Comparison of ENCODE assay signal across 31 cellular contexts in genomic region chr5:174058433-174059122, GRCh38. TPM values are rescaled to one million over a fixed set of nuclear protein-coding genes. Genes with fewer than 3 reads are reported as not detected.
"Had no signal": no experiment of that assay in that cellular context is flagged by ENCODE, and none has a peak within 500 bp of the region (broad histone marks: within the 10 kb centered on the region; RNA-seq: fewer than 3 reads in every experiment).

No MANE protein-coding gene starts in this region.

- DNase-seq: activated B cell treated with CpG ODN at 0.5 μM for 24 hours; activated CD4-positive, alpha-beta memory T cell treated with anti-CD3 and anti-CD28 coated beads, Interleukin-2, amount 10 ng/mL, durations not matched to agents 7 days and 5 days; activated CD4-positive, alpha-beta T cell treated with anti-CD3 and anti-CD28 coated beads for 1 hour; activated CD4-positive, alpha-beta T cell treated with anti-CD3 and anti-CD28 coated beads for 36 hours; activated CD4-positive, alpha-beta T cell treated with anti-CD3 and anti-CD28 coated beads for 48 hours; activated CD4-positive, alpha-beta T cell treated with anti-CD3 and anti-CD28 coated beads, Interleukin-2, amount 10 ng/mL, durations not matched to agents 7 days and 5 days; activated CD4-positive, alpha-beta T cell treated with anti-CD3 and anti-CD28 coated beads, Interleukin-2, amount 50 U/mL, for 48 hours; activated CD8-positive, alpha-beta memory T cell treated with anti-CD3 and anti-CD28 coated beads for 24 hours; activated CD8-positive, alpha-beta memory T cell treated with anti-CD3 and anti-CD28 coated beads, Interleukin-2, amount 10 ng/mL, durations not matched to agents 7 days and 5 days; activated CD8-positive, alpha-beta memory T cell treated with anti-CD3 and anti-CD28 coated beads, Interleukin-2, amount 50 U/mL, for 48 hours; activated CD8-positive, alpha-beta T cell treated with anti-CD3 and anti-CD28 coated beads, Interleukin-2, amount 10 ng/mL, durations not matched to agents 7 days and 5 days; activated effector memory CD4-positive, alpha-beta T cell treated with Interleukin-2 at 50 U/mL for 16 hours; activated gamma-delta T cell; activated naive CD4-positive, alpha-beta T cell treated with anti-CD3 and anti-CD28 coated beads, Interleukin-2, amount 10 ng/mL, durations not matched to agents 7 days and 5 days; activated naive CD4-positive, alpha-beta T cell treated with Interleukin-2 at 50 U/mL for 16 hours; activated naive CD8-positive, alpha-beta T cell treated with anti-CD3 and anti-CD28 coated beads, Interleukin-2, amount 10 ng/mL, durations not matched to agents 7 days and 5 days; activated naive CD8-positive, alpha-beta T cell treated with anti-CD3 and anti-CD28 coated beads, Interleukin-2, amount 50 U/mL, for 24 hours; activated T-cell treated with anti-CD3 and anti-CD28 coated beads, Interleukin-2, amount 50 U/mL, for 24 hours; activated T-cell treated with anti-CD3 and anti-CD28 coated beads, Interleukin-2, amount 50 U/mL, for 48 hours; amygdala; anterior cingulate cortex; caudate nucleus; cerebellar nuclear complex; T-helper 2 cell; T-helper 9 cell had no signal

- ATAC-seq: activated CD4-positive, alpha-beta T cell treated with anti-CD3 and anti-CD28 coated beads for 36 hours; activated CD8-positive, alpha-beta memory T cell treated with anti-CD3 and anti-CD28 coated beads, Interleukin-2, amount 10 ng/mL, durations not matched to agents 7 days and 5 days; activated CD8-positive, alpha-beta T cell treated with anti-CD3 and anti-CD28 coated beads, Interleukin-2, amount 10 ng/mL, durations not matched to agents 7 days and 5 days; activated naive CD8-positive, alpha-beta T cell treated with anti-CD3 and anti-CD28 coated beads, Interleukin-2, amount 50 U/mL, for 24 hours had no signal

- H3K4me1 ChIP-seq: ascending aorta had no signal

- H3K4me3 ChIP-seq: ascending aorta, cardiac muscle cell had no signal

- H3K9me3 ChIP-seq: ascending aorta had no signal

- H3K27ac ChIP-seq: ascending aorta, cardiac muscle cell, VCaP had no signal

- H3K36me3 ChIP-seq: ascending aorta, cardiac muscle cell had no signal

- H3K27me3 ChIP-seq: ascending aorta, cardiac muscle cell had no signal

RNA-seq across cellular contexts. Expression of gene NSG2, which starts 13.1 kb away (rescaled TPM):
- total RNA-seq: activated B cell treated with CpG ODN at 0.5 μM for 24 hours; activated CD4-positive, alpha-beta memory T cell treated with anti-CD3 and anti-CD28 coated beads, Interleukin-2, amount 10 ng/mL, durations not matched to agents 7 days and 5 days; activated CD4-positive, alpha-beta T cell treated with anti-CD3 and anti-CD28 coated beads for 36 hours; activated CD4-positive, alpha-beta T cell treated with anti-CD3 and anti-CD28 coated beads, Interleukin-2, amount 10 ng/mL, durations not matched to agents 7 days and 5 days; activated CD8-positive, alpha-beta memory T cell treated with anti-CD3 and anti-CD28 coated beads, Interleukin-2, amount 10 ng/mL, durations not matched to agents 7 days and 5 days; activated CD8-positive, alpha-beta T cell treated with anti-CD3 and anti-CD28 coated beads, Interleukin-2, amount 10 ng/mL, durations not matched to agents 7 days and 5 days; activated naive CD8-positive, alpha-beta T cell treated with anti-CD3 and anti-CD28 coated beads, Interleukin-2, amount 10 ng/mL, durations not matched to agents 7 days and 5 days; activated T-helper 2 cell treated with anti-CD3 and anti-CD28 coated beads, Interferon-gamma antibody, Interleukin-2, Interleukin-4, amounts not matched to agents 10 μg/mL and 5 μg/mL and 100 μg/mL, durations not matched to agents 14 hours and 24 hours and 36 hours; ascending aorta; bronchial epithelial cell; chondrocyte had no signal
